Comparison of ENCODE assay signal across 13 cellular contexts in the genomic region with DNA sequence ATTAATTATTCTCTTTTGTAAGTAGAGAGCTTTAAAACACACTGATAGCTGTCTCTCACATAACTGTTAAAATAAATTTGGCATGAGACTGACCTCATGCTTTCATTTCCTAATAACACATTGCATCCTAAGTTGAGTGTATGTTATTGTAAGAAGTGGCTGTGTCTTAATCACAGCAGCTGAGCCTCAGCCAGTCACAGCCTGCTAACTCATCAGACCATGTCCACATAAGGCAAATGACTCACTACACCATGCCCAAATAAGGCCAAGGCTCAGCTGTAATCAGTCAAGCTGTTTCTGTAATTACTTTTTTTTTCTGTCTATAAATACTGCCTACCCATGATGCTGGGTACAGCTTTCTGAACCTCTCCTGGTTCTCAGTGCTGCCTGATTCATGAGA.
A peak's percentile ranks its signal among the peaks of the same experiment; 100 is the strongest.
DNase-seq lines count a peak whose midpoint lies in the region; ATAC-seq, FAIRE-seq and TF ChIP-seq lines count a peak whose summit lies in the region.
"Had no signal": no experiment of that assay in that cellular context is flagged by ENCODE, and none has a peak within 500 bp of the region (broad histone marks: within the 10 kb centered on the region; RNA-seq: fewer than 3 reads in every experiment).

No MANE protein-coding gene starts in this region.

- TF ChIP-seq CTCF in AG10803 (conservative IDR thresholded peaks at IDR 0.05; ENCODE audit: low read length), result no peak
- no peak for TF ChIP-seq CTCF in epithelial cell of proximal tubule (conservative IDR thresholded peaks at IDR 0.05; ENCODE audit: low read depth, low read length)

- no peaks in the 10 kb centered on the region for H3K27me3 ChIP-seq in HAP-1 (ENCODE audit: low read depth)
- H3K27me3 ChIP-seq: BLaER1 had no signal

- H3K4me1 Mint-ChIP-seq in activated T-cell treated with anti-CD3 and anti-CD28 coated beads, Interleukin-2, amount 50 U/mL, for 24 hours (ENCODE audit: low read depth), result no peaks in the 10 kb centered on the region
- H3K4me1 Mint-ChIP-seq: activated B cell treated with CpG ODN at 0.5 μM for 24 hours; activated naive CD8-positive, alpha-beta T cell treated with anti-CD3 and anti-CD28 coated beads, Interleukin-2, amount 10 ng/mL, durations not matched to agents 7 days and 5 days; naive thymus-derived CD4-positive, alpha-beta T cell had no signal

- H3K27me3 Mint-ChIP-seq in activated T-cell treated with anti-CD3 and anti-CD28 coated beads, Interleukin-2, amount 50 U/mL, for 24 hours, result no peaks in the 10 kb centered on the region
- H3K27me3 Mint-ChIP-seq: activated B cell treated with CpG ODN at 0.5 μM for 24 hours; activated naive CD8-positive, alpha-beta T cell treated with anti-CD3 and anti-CD28 coated beads, Interleukin-2, amount 10 ng/mL, durations not matched to agents 7 days and 5 days; naive thymus-derived CD4-positive, alpha-beta T cell had no signal

- H3K36me3 Mint-ChIP-seq in activated T-cell treated with anti-CD3 and anti-CD28 coated beads, Interleukin-2, amount 50 U/mL, for 24 hours (ENCODE audit: low read depth), result no peaks in the 10 kb centered on the region
- H3K36me3 Mint-ChIP-seq: activated naive CD8-positive, alpha-beta T cell treated with anti-CD3 and anti-CD28 coated beads, Interleukin-2, amount 10 ng/mL, durations not matched to agents 7 days and 5 days; naive thymus-derived CD4-positive, alpha-beta T cell had no signal

- no peaks in the 10 kb centered on the region for H3K36me3 ChIP-seq in HAP-1 (replicated peaks)
- H3K36me3 ChIP-seq: BLaER1 had no signal

- in situ Hi-C loops in HAP-1 (cut with MboI; ENCODE audit: low sequenced_read_pairs), result no loop called here

- H3K4me1 ChIP-seq in HAP-1, result no peaks in the 10 kb centered on the region

- H3K4me3 ChIP-seq in AG10803 (ENCODE audit: low read length) (no peak overlapping the region), epithelial cell of proximal tubule (ENCODE audit: low read depth, low read length) (no peak overlapping the region), HAP-1 (no peak overlapping the region)
- H3K4me3 ChIP-seq: BLaER1 had no signal

- DNase-seq in AG10803 (ENCODE audit: low read depth) (peak; percentile 17), M059J (ENCODE audit: low read depth) (peak; percentile 54), epithelial cell of proximal tubule (ENCODE audit: low read depth) (peak; percentile 97), HAP-1 (ENCODE audit: low spot score in 2 of 2) (no peak), urothelium cell line (ENCODE audit: low spot score) (no peak)
- DNase-seq in activated T-cell treated with anti-CD3 and anti-CD28 coated beads, Interleukin-2, amount 50 U/mL, for 24 hours, result no peak
- DNase-seq: activated B cell treated with CpG ODN at 0.5 μM for 24 hours; activated naive CD8-positive, alpha-beta T cell treated with anti-CD3 and anti-CD28 coated beads, Interleukin-2, amount 10 ng/mL, durations not matched to agents 7 days and 5 days; naive thymus-derived CD4-positive, alpha-beta T cell; NCI-H526 treated with DMSO at 0.1 percent for 48 hours had no signal

- no peak for FAIRE-seq in urothelium cell line (lab: Jason Lieb, UNC)

- H3K9me3 Mint-ChIP-seq in activated T-cell treated with anti-CD3 and anti-CD28 coated beads, Interleukin-2, amount 50 U/mL, for 24 hours, result peaks cover 9% of the 10 kb centered on the region
- H3K9me3 Mint-ChIP-seq: activated B cell treated with CpG ODN at 0.5 μM for 24 hours; activated naive CD8-positive, alpha-beta T cell treated with anti-CD3 and anti-CD28 coated beads, Interleukin-2, amount 10 ng/mL, durations not matched to agents 7 days and 5 days had no signal

- ATAC-seq in GM21717 (IDR thresholded peaks at IDR 0.05; ENCODE audit: unreplicated experiment) (peak; percentile 49), HG02588 (IDR thresholded peaks at IDR 0.05; ENCODE audit: unreplicated experiment) (no peak)
- ATAC-seq: naive thymus-derived CD4-positive, alpha-beta T cell had no signal

- no peaks in the 10 kb centered on the region for H3K9me3 ChIP-seq in HAP-1

- H3K4me3 Mint-ChIP-seq in activated T-cell treated with anti-CD3 and anti-CD28 coated beads, Interleukin-2, amount 50 U/mL, for 24 hours, result no peak overlapping the region
- H3K4me3 Mint-ChIP-seq: activated B cell treated with CpG ODN at 0.5 μM for 24 hours; activated naive CD8-positive, alpha-beta T cell treated with anti-CD3 and anti-CD28 coated beads, Interleukin-2, amount 10 ng/mL, durations not matched to agents 7 days and 5 days; naive thymus-derived CD4-positive, alpha-beta T cell had no signal

- no peak overlapping the region for H3K27ac Mint-ChIP-seq in activated T-cell treated with anti-CD3 and anti-CD28 coated beads, Interleukin-2, amount 50 U/mL, for 24 hours
- H3K27ac Mint-ChIP-seq: activated B cell treated with CpG ODN at 0.5 μM for 24 hours; activated naive CD8-positive, alpha-beta T cell treated with anti-CD3 and anti-CD28 coated beads, Interleukin-2, amount 10 ng/mL, durations not matched to agents 7 days and 5 days; naive thymus-derived CD4-positive, alpha-beta T cell had no signal

Comparison
In these comparisons a context has a peak if more than half of its experiments do, and no peak if none do; other contexts are left out.
1. DNase-seq: peak in AG10803 (single experiment), M059J (single experiment) and epithelial cell of proximal tubule (single experiment); none in HAP-1 (0 of 2), urothelium cell line (single experiment) and activated T-cell treated with anti-CD3 and anti-CD28 coated beads, Interleukin-2, amount 50 U/mL, for 24 hours (single experiment).